12 cellular contexts compared by ENCODE assay signal in the genomic region with DNA sequence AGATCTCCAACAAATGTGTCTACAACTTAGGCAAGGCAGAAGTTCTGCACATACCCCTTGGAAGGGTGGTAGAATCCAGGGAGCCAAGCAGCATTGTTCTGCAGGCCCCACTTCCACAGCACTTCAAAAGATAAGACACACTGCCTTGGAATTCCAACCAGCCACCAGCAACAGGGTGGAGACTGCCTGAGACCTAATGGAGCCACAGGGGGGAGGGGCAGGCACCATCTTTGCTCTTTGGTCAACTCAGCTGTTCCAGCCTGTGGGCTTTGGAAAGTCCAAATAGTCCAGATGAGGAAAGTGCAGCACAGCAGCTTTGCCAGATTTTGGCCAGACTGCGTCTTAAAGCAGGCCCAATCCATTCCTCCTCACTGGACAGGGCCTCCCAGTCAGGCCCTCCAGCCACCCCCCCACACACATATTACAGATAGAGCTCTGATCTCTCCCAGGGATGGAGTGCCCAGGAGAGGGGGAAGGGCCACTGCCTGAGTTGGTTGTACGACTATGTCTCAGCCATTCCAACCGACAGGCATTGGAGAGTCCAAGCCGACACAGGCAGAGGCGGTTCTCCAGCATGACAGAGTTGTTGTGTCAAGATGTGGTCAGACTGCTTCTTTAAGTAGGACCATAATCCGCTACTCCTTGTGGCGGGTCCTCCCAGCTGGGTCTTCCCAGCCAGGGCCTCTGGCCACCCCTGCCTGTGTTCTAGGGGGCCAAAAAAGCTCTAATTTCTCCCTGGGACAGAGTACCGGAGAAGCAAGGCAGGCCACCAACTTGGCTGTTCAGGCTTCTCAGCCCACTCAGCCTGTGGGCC.
"Had no signal": no experiment of that assay in that cellular context is flagged by ENCODE, and none has a peak within 500 bp of the region (broad histone marks: within the 10 kb centered on the region; RNA-seq: fewer than 3 reads in every experiment).

No MANE protein-coding gene starts in this region.

- ATAC-seq: gastroesophageal sphincter had no signal

- H3K9ac ChIP-seq: neural progenitor cell, parathyroid adenoma had no signal

- H3K4me1 ChIP-seq: ascending aorta, gastroesophageal sphincter, left ventricle myocardium inferior, neural progenitor cell, parathyroid adenoma, uterus had no signal

- H3K36me3 ChIP-seq: ascending aorta, gastroesophageal sphincter, left ventricle myocardium inferior, neural progenitor cell, uterus had no signal

- H3K9me3 ChIP-seq: uterus had no signal

- H3K27ac ChIP-seq: ascending aorta, gastroesophageal sphincter, left ventricle myocardium inferior, neural progenitor cell, parathyroid adenoma, uterus had no signal

- H3K79me2 ChIP-seq: parathyroid adenoma had no signal

- H2AFZ ChIP-seq: neural progenitor cell, parathyroid adenoma had no signal

- H3K4me3 ChIP-seq: ascending aorta, gastroesophageal sphincter, left ventricle myocardium inferior, neural progenitor cell, uterus had no signal

- H3K27me3 ChIP-seq: ascending aorta, gastroesophageal sphincter, neural progenitor cell, uterus had no signal

- DNase-seq: activated CD4-positive, alpha-beta memory T cell treated with anti-CD3 and anti-CD28 coated beads for 36 hours; activated naive CD4-positive, alpha-beta T cell; effector CD8-positive, alpha-beta T cell; kidney; left ventricle myocardium inferior; retina; stimulated activated CD4-positive, alpha-beta T cell treated with anti-CD3 and anti-CD28 coated beads, Interleukin-15, amount 100 ng/mL, for 24 hours; uterus had no signal

- H3K4me2 ChIP-seq: neural progenitor cell had no signal
